In the genomic region with DNA sequence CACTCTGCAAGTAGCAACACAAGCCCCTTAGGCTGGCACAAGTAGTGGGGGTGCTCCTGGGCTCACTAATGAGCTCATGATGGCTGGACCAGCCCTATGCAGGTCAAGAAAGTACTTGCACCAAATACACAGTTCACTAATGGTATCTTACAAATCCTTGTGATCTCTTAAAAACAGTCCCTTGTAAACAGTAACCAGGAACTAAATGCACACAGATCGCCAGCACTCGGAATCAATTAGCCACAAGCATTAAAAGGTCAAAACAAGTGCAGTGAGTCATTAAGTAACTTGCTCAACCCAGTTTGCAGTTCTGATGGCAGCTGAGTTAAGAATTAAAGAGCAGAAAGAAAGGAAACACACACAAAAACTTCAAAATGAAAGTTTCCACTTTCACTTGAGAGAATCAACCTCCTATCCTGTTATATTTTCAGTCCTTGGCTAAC, we compare ENCODE assay signal across 8 cellular contexts. TPM values are rescaled to one million over a fixed set of nuclear protein-coding genes. Genes with fewer than 3 reads are reported as not detected.
DNase-seq lines count a peak whose midpoint lies in the region; ATAC-seq and TF ChIP-seq lines count a peak whose summit lies in the region.

No MANE protein-coding gene starts in this region.

- peak; percentile 82 for ATAC-seq in GM18519 (IDR thresholded peaks at IDR 0.05; ENCODE audit: low FRiP score, unreplicated experiment)
- ATAC-seq in HG03066 (IDR thresholded peaks at IDR 0.05; ENCODE audit: low read depth, unreplicated experiment), result peak; percentile 76
- no peak for ATAC-seq in naive B cell (ENCODE audit: low read depth in 2 of 2)

- H3K9me3 Mint-ChIP-seq in naive B cell, result peaks cover 0 to 3% (median 0%) of the 10 kb centered on the region in 7 donors

- H2AFZ ChIP-seq in ACC112 (ENCODE audit: low read length, unreplicated experiment), result no peak overlapping the region

- no peaks in the 10 kb centered on the region for H3K27me3 Mint-ChIP-seq in naive B cell

- DNase-seq in SK-N-DZ (ENCODE audit: low spot score) (peak; percentile 15), naive B cell (no peak), dorsolateral prefrontal cortex (no peak), RPMI8226 (no peak)
- DNase-seq in central memory CD4-positive, alpha-beta T cell, result peak; percentile 9

- H3K79me2 ChIP-seq in ACC112 (ENCODE audit: control insufficient read depth, insufficient read depth, low read length, unreplicated experiment), result no peaks in the 10 kb centered on the region

- no peaks in the 10 kb centered on the region for H3K36me3 ChIP-seq in ACC112 (ENCODE audit: insufficient read depth, low read length)

- intact Hi-C loops in dorsolateral prefrontal cortex (cut with DNase I), result no loop called here

- H3K4me3 ChIP-seq in ACC112 (ENCODE audit: low read depth, low read length) (peak overlapping the region; percentile 40; the same call in 1 of the 2 replicates), dorsolateral prefrontal cortex (no peak overlapping the region)

- H3K27me3 ChIP-seq in ACC112 (ENCODE audit: insufficient read depth, low read length), result no peaks in the 10 kb centered on the region
- no peaks in the 10 kb centered on the region for H3K27me3 ChIP-seq in dorsolateral prefrontal cortex

- peak overlapping the region; percentile 67 to 93 (median 90) for H3K27ac Mint-ChIP-seq in naive B cell

- TF ChIP-seq CTCF in dorsolateral prefrontal cortex (IDR thresholded peaks at IDR 0.05 in 54 of 56, conservative IDR thresholded peaks at IDR 0.05 in 2 of 56; ENCODE audit: low read depth in 1 of 56, partially characterized antibody in 56 of 56), result no peak

- H3K36me3 Mint-ChIP-seq in naive B cell, result peaks cover 0 to 4% of the 10 kb centered on the region in 2 donors

- H3K27ac ChIP-seq in ACC112 (ENCODE audit: low read depth, low read length), result peak overlapping the region; percentile 57
- H3K27ac ChIP-seq in dorsolateral prefrontal cortex, result peak overlapping the region in 1 of 59 donors; percentile 5

- peaks cover 43 to 69% (median 49%) of the 10 kb centered on the region in 3 donors for H3K4me1 Mint-ChIP-seq in naive B cell

- H3K4me1 ChIP-seq in ACC112 (ENCODE audit: control insufficient read depth, insufficient read depth, low read length, unreplicated experiment), result peaks cover 18% of the 10 kb centered on the region

- peak overlapping the region; percentile 52 to 86 (median 73) for H3K4me3 Mint-ChIP-seq in naive B cell

RNA-seq across cellular contexts. Expression of a gene that starts 43.2 kb away (rescaled TPM):
- 2.7 and 5.7 TPM in 2 replicates for polyA plus RNA-seq in SK-N-DZ (2014; cell fraction: cytosol; rRNA removed)
- 3.4 and 4.6 TPM in 2 replicates for polyA plus RNA-seq in SK-N-DZ (2014; cell fraction: nucleus; rRNA removed)
- 10 to 100 TPM; 30.1 to 43.7 (median 38.4) TPM for polyA plus RNA-seq in naive B cell (ENCODE audit: low read depth in 6 of 6)
- total RNA-seq in dorsolateral prefrontal cortex, result 10 to 100 TPM; 20.5 to 88.5 (median 62.5) TPM

Comparison
In these comparisons a context has a peak if more than half of its experiments do, and no peak if none do; other contexts are left out.
1. ATAC-seq: peak in GM18519 (single experiment) and HG03066 (single experiment); none in naive B cell (0 of 2).
2. DNase-seq: peak in SK-N-DZ (single experiment) and central memory CD4-positive, alpha-beta T cell (single experiment); none in naive B cell (single experiment), dorsolateral prefrontal cortex (0 of 10) and RPMI8226 (single experiment).